Comparison of ENCODE assay signal across 17 cellular contexts in the genomic region with DNA sequence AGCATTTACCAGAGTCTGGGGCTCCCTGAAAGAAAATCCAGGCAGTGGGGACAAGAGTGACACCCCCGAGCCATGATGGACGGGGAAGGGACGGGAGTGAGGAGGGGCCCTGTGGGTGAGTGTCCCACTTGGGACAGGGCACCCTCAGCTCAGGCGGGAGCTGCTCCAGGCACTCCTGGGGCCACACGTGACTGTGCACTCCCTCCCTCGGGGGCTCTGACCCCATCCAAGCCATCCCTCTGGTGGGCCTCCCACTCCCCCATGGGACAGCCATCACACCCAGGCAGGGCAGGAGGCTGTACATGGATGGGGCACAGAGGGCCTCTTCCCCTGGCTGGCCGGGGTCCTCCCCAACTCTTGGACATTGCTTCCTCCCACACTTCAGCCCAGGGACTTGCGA.
DNase-seq lines count a peak whose midpoint lies in the region; TF ChIP-seq lines count a peak whose summit lies in the region.
"Had no signal": no experiment of that assay in that cellular context is flagged by ENCODE, and none has a peak within 500 bp of the region (broad histone marks: within the 10 kb centered on the region; RNA-seq: fewer than 3 reads in every experiment).

No MANE protein-coding gene starts in this region.

- no peaks in the 10 kb centered on the region for H3K9me3 ChIP-seq in BLaER1
- H3K9me3 ChIP-seq: BE2C, SK-N-SH had no signal

- H4K20me1 ChIP-seq in BLaER1, result peaks cover 17% of the 10 kb centered on the region; the same call in 1 of the 2 replicates

- TF ChIP-seq POLR2A in NB4 (IDR thresholded peaks at IDR 0.05; ENCODE audit: extremely low read depth, insufficient read length), result no peak

- TF ChIP-seq CTCF in NB4 (IDR thresholded peaks at IDR 0.05; ENCODE audit: low read depth, low read length), result no peak

- H3K36me3 ChIP-seq in BLaER1, result peaks cover 55% of the 10 kb centered on the region

- H3K9ac ChIP-seq in BLaER1, result peak overlapping the region; percentile 51
- H3K9ac ChIP-seq: GM23248, SK-N-SH had no signal

- peaks cover 59% of the 10 kb centered on the region for H3K4me1 ChIP-seq in BLaER1

- H3K27ac ChIP-seq in BLaER1, result peak overlapping the region; percentile 70
- H3K27ac ChIP-seq: GM23248 had no signal

- H3K4me2 ChIP-seq in BLaER1, result peak overlapping the region; percentile 85
- H3K4me2 ChIP-seq: SK-N-SH had no signal

- H3K4me3 ChIP-seq in BLaER1, result no peak overlapping the region
- H3K4me3 ChIP-seq in NB4 (ENCODE audit: low read depth, low read length), result no peak overlapping the region
- H3K4me3 ChIP-seq: GM23248 had no signal

- DNase-seq in NB4 (ENCODE audit: low read depth) (peak; percentile 73), Kasumi-1 (lab: John Stamatoyannopoulos, UW) (no peak), SHP77 treated with DMSO at 0.1 percent for 48 hours (lab: John Stamatoyannopoulos, UW) (no peak)
- DNase-seq: BE2C; Calu3; CD4-positive, alpha-beta memory T cell; GM23248; HCEC 1CT; NCI-H1105 treated with DMSO at 0.1 percent for 48 hours; NCI-H187; NCI-H2227 treated with DMSO at 0.1 percent for 48 hours; NCI-H524; NCI-H82; OCI-M1; SHP77; SK-N-SH had no signal

- H3K27me3 ChIP-seq in BLaER1, result no peaks in the 10 kb centered on the region
- H3K27me3 ChIP-seq: BE2C had no signal
